12 cellular contexts compared by ENCODE assay signal in genomic region chr4:102610007-102610406, GRCh38.
DNase-seq lines count a peak whose midpoint lies in the region; ATAC-seq and TF ChIP-seq lines count a peak whose summit lies in the region.
"Had no signal": no experiment of that assay in that cellular context is flagged by ENCODE, and none has a peak within 500 bp of the region (broad histone marks: within the 10 kb centered on the region; RNA-seq: fewer than 3 reads in every experiment).

No MANE protein-coding gene starts in this region.

- H3K4me1 ChIP-seq in left ventricle myocardium inferior (peaks cover 21% of the 10 kb centered on the region), right cardiac atrium (ENCODE audit: control insufficient read depth, insufficient read depth, low read length) (peaks cover 2% of the 10 kb centered on the region)

- H3K9me3 Mint-ChIP-seq in central memory CD8-positive, alpha-beta T cell: no peaks in the 10 kb centered on the region
- no peaks in the 10 kb centered on the region for H3K9me3 Mint-ChIP-seq in type B pancreatic cell
- no peaks in the 10 kb centered on the region for H3K9me3 Mint-ChIP-seq in CD4-positive, alpha-beta T cell

- POLR2A ChIA-PET in CD4-positive, alpha-beta T cell (lab: Charles Lee): no interaction called here

- no peak overlapping the region for H3K4me3 Mint-ChIP-seq in central memory CD8-positive, alpha-beta T cell
- no peak overlapping the region for H3K4me3 Mint-ChIP-seq in type B pancreatic cell
- no peak overlapping the region for H3K4me3 Mint-ChIP-seq in CD4-positive, alpha-beta T cell

- intact Hi-C loops in left ventricle myocardium inferior (cut with micrococcal nuclease) (loop anchor here (10.0 kb wide), 1 partner anchor 165 kb away; no protein-coding TSS in a partner anchor), right cardiac atrium (cut with DNase I) (loop anchor here in 1 of 4 donors (10.0 kb wide), 1 partner anchor 155 kb away; no protein-coding TSS in a partner anchor)
- intact Hi-C loops in CD4-positive, alpha-beta T cell (cut with DNase I, micrococcal nuclease): loop anchor here (5.0 kb wide), 2 partner anchors 108 to 263 kb away; partner anchors contain the start of genes NFKB1 (in 1 of the 2) and SLC39A8 (in 1 of the 2)

- H3K36me3 ChIP-seq in left ventricle myocardium inferior: peaks cover 93% of the 10 kb centered on the region

- CTCF ChIA-PET in CD4-positive, alpha-beta T cell (lab: Charles Lee): interaction anchor here (1.4 kb wide), 1 partner anchor 22 kb away, joined by 3 read pairs; no protein-coding TSS in a partner anchor

- TF ChIP-seq CTCF in left ventricle myocardium inferior (IDR thresholded peaks at IDR 0.05; ENCODE audit: borderline replicate concordance) (peak; percentile 21), NB4 (IDR thresholded peaks at IDR 0.05; ENCODE audit: low read depth, low read length) (peak; percentile 34), type B pancreatic cell (conservative IDR thresholded peaks at IDR 0.05) (peak; percentile 38)
- no peak for TF ChIP-seq CTCF in CD4-positive, alpha-beta T cell (IDR thresholded peaks at IDR 0.05)

- no peak for ATAC-seq in right cardiac atrium
- no peak for ATAC-seq in central memory CD8-positive, alpha-beta T cell (replicated peaks; ENCODE audit: extremely low read depth, poor library complexity, severe bottlenecking)
- no peak for ATAC-seq in CD4-positive, alpha-beta T cell (ENCODE audit: poor library complexity)
- ATAC-seq: lower lobe of right lung had no signal

- H3K9me3 ChIP-seq in left ventricle myocardium inferior (replicated peaks) (no peaks in the 10 kb centered on the region), right cardiac atrium (ENCODE audit: control insufficient read depth, low read length) (no peaks in the 10 kb centered on the region)
- no peaks in the 10 kb centered on the region for H3K9me3 ChIP-seq in CD4-positive, alpha-beta T cell (ENCODE audit: control insufficient read depth, low read length)
- H3K9me3 ChIP-seq: lower lobe of right lung had no signal

- H3K4me3 ChIP-seq in left ventricle myocardium inferior: no peak overlapping the region
- no peak overlapping the region for H3K4me3 ChIP-seq in right cardiac atrium (ENCODE audit: low read length)
- H3K4me3 ChIP-seq in NB4 (ENCODE audit: low read depth, low read length): no peak overlapping the region
- H3K4me3 ChIP-seq: lower lobe of right lung had no signal

- H3K27ac Mint-ChIP-seq in central memory CD8-positive, alpha-beta T cell (ENCODE audit: low read depth): peak overlapping the region; percentile 96
- no peak overlapping the region for H3K27ac Mint-ChIP-seq in type B pancreatic cell
- H3K27ac Mint-ChIP-seq in CD4-positive, alpha-beta T cell: no peak overlapping the region

- DNase-seq in left ventricle myocardium inferior (no peak), right cardiac atrium (no peak), NB4 (ENCODE audit: low read depth) (peak; percentile 44), type B pancreatic cell (ENCODE audit: extremely low spot score, unreplicated experiment) (no peak), HuH-7.5 (ENCODE audit: low spot score) (no peak), D341Med (ENCODE audit: low spot score) (no peak)
- DNase-seq in central memory CD8-positive, alpha-beta T cell (ENCODE audit: low spot score in 2 of 2): no peak
- no peak for DNase-seq in CD4-positive, alpha-beta T cell
- DNase-seq: activated CD4-positive, alpha-beta T cell treated with anti-CD3 and anti-CD28 coated beads for 1 hour; lower lobe of right lung; NCI-H345; stimulated activated CD4-positive, alpha-beta T cell treated with anti-CD3 and anti-CD28 coated beads, Interleukin-2, amount 100 ng/mL, for 24 hours had no signal

- H3K27me3 ChIP-seq in left ventricle myocardium inferior (ENCODE audit: low read depth) (no peaks in the 10 kb centered on the region), right cardiac atrium (ENCODE audit: control insufficient read depth, insufficient read depth) (no peaks in the 10 kb centered on the region)
- no peaks in the 10 kb centered on the region for H3K27me3 ChIP-seq in CD4-positive, alpha-beta T cell (ENCODE audit: control insufficient read depth, insufficient read depth, low read length)

- H3K27me3 Mint-ChIP-seq in central memory CD8-positive, alpha-beta T cell: no peaks in the 10 kb centered on the region
- no peaks in the 10 kb centered on the region for H3K27me3 Mint-ChIP-seq in type B pancreatic cell
- H3K27me3 Mint-ChIP-seq in CD4-positive, alpha-beta T cell: no peaks in the 10 kb centered on the region

- H3K27ac ChIP-seq in left ventricle myocardium inferior (replicated peaks) (no peak overlapping the region), right cardiac atrium (ENCODE audit: low read length) (no peak overlapping the region)
- H3K27ac ChIP-seq in CD4-positive, alpha-beta T cell (ENCODE audit: low read depth, low read length): no peak overlapping the region
- H3K27ac ChIP-seq: lower lobe of right lung had no signal

- H3K4me1 Mint-ChIP-seq in central memory CD8-positive, alpha-beta T cell: peaks cover 43% of the 10 kb centered on the region
- H3K4me1 Mint-ChIP-seq in type B pancreatic cell (ENCODE audit: unreplicated experiment): no peaks in the 10 kb centered on the region
- H3K4me1 Mint-ChIP-seq in CD4-positive, alpha-beta T cell (ENCODE audit: low read depth): peaks cover 74% of the 10 kb centered on the region

- H3K36me3 Mint-ChIP-seq in central memory CD8-positive, alpha-beta T cell (ENCODE audit: insufficient read depth): peaks cover 52% of the 10 kb centered on the region
- peaks cover 42% of the 10 kb centered on the region for H3K36me3 Mint-ChIP-seq in type B pancreatic cell
- peaks cover 96% of the 10 kb centered on the region for H3K36me3 Mint-ChIP-seq in CD4-positive, alpha-beta T cell (ENCODE audit: low read depth)

- no peak for TF ChIP-seq POLR2A in NB4 (IDR thresholded peaks at IDR 0.05; ENCODE audit: extremely low read depth, insufficient read length)
